In genomic region chr13:59978862-59979261, GRCh38 we compare ENCODE assay signal across 9 cellular contexts.
"Had no signal": no experiment of that assay in that cellular context is flagged by ENCODE, and none has a peak within 500 bp of the region (broad histone marks: within the 10 kb centered on the region; RNA-seq: fewer than 3 reads in every experiment).

No MANE protein-coding gene starts in this region.

- H2AFZ ChIP-seq: GM23248 had no signal

- H3K9me3 Mint-ChIP-seq: HFFc6 had no signal

- DNase-seq: GM23248, GOT3, H7, HFFc6, KBM-7 had no signal

- H3K4me2 ChIP-seq: KMS-11 had no signal

- H3K4me3 Mint-ChIP-seq: HFFc6 had no signal

- H3K27ac Mint-ChIP-seq: HFFc6 had no signal

- H3K9me3 ChIP-seq: HAP-1 had no signal

- H3K9ac ChIP-seq: GM23248, KMS-11 had no signal

- H3K27ac ChIP-seq: GM23248, KMS-11 had no signal

- FAIRE-seq: HTR-8/SVneo had no signal

- ATAC-seq: HCT116 had no signal

- H3K4me3 ChIP-seq: GM23248, HAP-1 had no signal
